ENCODE assay signal across 28 cellular contexts in the genomic region with DNA sequence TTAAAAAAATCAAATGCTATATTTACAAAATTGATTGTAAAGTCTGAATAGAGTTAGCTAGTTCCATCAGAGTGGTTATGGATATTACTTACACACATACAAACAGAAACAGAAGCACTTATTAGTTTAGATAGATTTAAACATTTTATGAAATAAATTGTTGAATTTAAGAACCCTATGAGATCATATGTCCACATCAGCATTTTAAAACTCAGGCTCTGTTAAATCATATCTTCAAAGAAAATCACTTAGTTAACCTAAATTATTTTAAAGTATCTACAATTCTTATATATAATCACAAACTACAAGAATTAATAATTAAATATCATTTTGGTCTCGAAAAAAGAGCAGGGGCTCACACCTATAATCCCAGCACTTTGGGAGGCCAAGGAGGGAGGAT.
"Had no signal": no experiment of that assay in that cellular context is flagged by ENCODE, and none has a peak within 500 bp of the region (broad histone marks: within the 10 kb centered on the region; RNA-seq: fewer than 3 reads in every experiment).

No MANE protein-coding gene starts in this region.

- H3K4me1 Mint-ChIP-seq: nephron progenitor cell; neural crest cell; stimulated activated naive B cell treated with anti-CD40 and anti-IgM and Interleukin-4, amounts not matched to agents 10 μg/mL and 1 μg/mL and 100 μg/mL, for 72 hours had no signal

- FAIRE-seq: small intestine had no signal

- H3K4me1 ChIP-seq: parathyroid adenoma, psoas muscle, right lobe of liver, sigmoid colon, tibial artery, upper lobe of right lung, uterus had no signal

- H3K27ac Mint-ChIP-seq: nephron progenitor cell; stimulated activated effector memory CD8-positive, alpha-beta T cell treated with anti-CD3 and anti-CD28 coated beads, Interleukin-12 subunit alpha, Interleukin-12 subunit beta, amount 100 ng/mL, for 72 hours; stimulated activated naive B cell treated with anti-CD40 and anti-IgM and Interleukin-4, amounts not matched to agents 10 μg/mL and 1 μg/mL and 100 μg/mL, for 72 hours; stimulated activated naive CD8-positive, alpha-beta T cell treated with anti-CD3 and anti-CD28 coated beads, Interleukin-15, Interleukin-2, amounts not matched to agents 100 ng/mL and 50 ng/mL, for 24 hours; type B pancreatic cell had no signal

- ATAC-seq: naive thymus-derived CD8-positive, alpha-beta T cell; natural killer cell treated with Interleukin-12 subunit alpha and Interleukin-12 subunit beta and Interleukin-15 and Interleukin-18, amount 100 ng/mL, for 72 hours; psoas muscle; right cardiac atrium; right lobe of liver; stimulated activated effector memory CD8-positive, alpha-beta T cell treated with anti-CD3 and anti-CD28 coated beads, Interleukin-12 subunit alpha, Interleukin-12 subunit beta, amount 100 ng/mL, for 72 hours; stimulated activated naive B cell treated with anti-CD40 and anti-IgM and Interleukin-4, amounts not matched to agents 10 μg/mL and 1 μg/mL and 100 μg/mL, for 72 hours; upper lobe of right lung had no signal

- H3K4me3 ChIP-seq: psoas muscle, right lobe of liver, sigmoid colon, stomach, tibial artery, transverse colon, upper lobe of right lung, uterus had no signal

- DNase-seq: naive thymus-derived CD8-positive, alpha-beta T cell; nephron progenitor cell; nucleus accumbens; posterior cingulate gyrus; psoas muscle; right cardiac atrium; right lobe of liver; sigmoid colon; small intestine; stimulated activated CD4-positive, alpha-beta T cell treated with anti-CD3 and anti-CD28 coated beads, Interleukin-15, amount 100 ng/mL, for 24 hours; stimulated activated CD4-positive, alpha-beta T cell treated with anti-CD3 and anti-CD28 coated beads, Interleukin-2, amount 100 ng/mL, for 24 hours; stimulated activated CD4-positive, alpha-beta T cell treated with anti-CD3 and anti-CD28 coated beads, Interleukin-2, amount 100 ng/mL, for 48 hours; stimulated activated CD4-positive, alpha-beta T cell treated with anti-CD3 and anti-CD28 coated beads, Interleukin-4, amount 100 ng/mL, for 24 hours; stimulated activated naive B cell treated with anti-CD40 and anti-IgM and Interleukin-4, amounts not matched to agents 10 μg/mL and 1 μg/mL and 100 μg/mL, for 72 hours; stimulated activated naive CD4-positive, alpha-beta T cell treated with Interleukin-2 at 50 U/mL for 16 hours; stomach; tibial artery; transverse colon; upper lobe of right lung; uterus had no signal

- H3K27ac ChIP-seq: neutrophil, parathyroid adenoma, psoas muscle, right lobe of liver, sigmoid colon, stomach, tibial artery, transverse colon, upper lobe of right lung, uterus had no signal

- H3K27me3 Mint-ChIP-seq: naive thymus-derived CD8-positive, alpha-beta T cell; natural killer cell treated with Interleukin-12 subunit alpha and Interleukin-12 subunit beta and Interleukin-15 and Interleukin-18, amount 100 ng/mL, for 72 hours; progenitor cell of endocrine pancreas; stimulated activated naive B cell treated with anti-CD40 and anti-IgM and Interleukin-4, amounts not matched to agents 10 μg/mL and 1 μg/mL and 100 μg/mL, for 72 hours; stimulated activated naive CD8-positive, alpha-beta T cell treated with anti-CD3 and anti-CD28 coated beads, Interleukin-15, Interleukin-2, amounts not matched to agents 100 ng/mL and 50 ng/mL, for 24 hours; type B pancreatic cell had no signal

- H3K9me3 Mint-ChIP-seq: natural killer cell treated with Interleukin-12 subunit alpha and Interleukin-12 subunit beta and Interleukin-15 and Interleukin-18, amount 100 ng/mL, for 72 hours; nephron progenitor cell; neural crest cell; stimulated activated naive B cell treated with anti-CD40 and anti-IgM and Interleukin-4, amounts not matched to agents 10 μg/mL and 1 μg/mL and 100 μg/mL, for 72 hours; type B pancreatic cell had no signal

- H3K4me3 Mint-ChIP-seq: naive thymus-derived CD8-positive, alpha-beta T cell; natural killer cell treated with Interleukin-12 subunit alpha and Interleukin-12 subunit beta and Interleukin-15 and Interleukin-18, amount 100 ng/mL, for 72 hours; nephron progenitor cell; neural crest cell; stimulated activated effector memory CD8-positive, alpha-beta T cell treated with anti-CD3 and anti-CD28 coated beads, Interleukin-12 subunit alpha, Interleukin-12 subunit beta, amount 100 ng/mL, for 72 hours; stimulated activated naive B cell treated with anti-CD40 and anti-IgM and Interleukin-4, amounts not matched to agents 10 μg/mL and 1 μg/mL and 100 μg/mL, for 72 hours; stimulated activated naive CD8-positive, alpha-beta T cell treated with anti-CD3 and anti-CD28 coated beads, Interleukin-15, Interleukin-2, amounts not matched to agents 100 ng/mL and 50 ng/mL, for 24 hours; type B pancreatic cell had no signal

- H3K9me3 ChIP-seq: neutrophil, psoas muscle, right lobe of liver, sigmoid colon, stomach, tibial artery, transverse colon, upper lobe of right lung, uterus had no signal

- H3K27me3 ChIP-seq: neutrophil, right lobe of liver, sigmoid colon, stomach, tibial artery, transverse colon, upper lobe of right lung, uterus had no signal

- H3K36me3 ChIP-seq: uterus had no signal
